Comparison of ENCODE assay signal across 1 cellular context in genomic region chr6:37210313-37210898, GRCh38.
TF ChIP-seq lines count a peak whose summit lies in the region.

No MANE protein-coding gene starts in this region.

TF ChIP-seq in K562, 482 proteins besides CTCF, POLR2A, EP300 and RAD21 (continued from another document and continues in another):
- TF ChIP-seq ATF3 (IDR thresholded peaks at IDR 0.05) = 0 out of 2 replicates have a peak, but pooled peaks have one; percentile 13
- TF ChIP-seq ATF3 (CRISPR knock-in tag; conservative IDR thresholded peaks at IDR 0.05) = peak; percentile 17; the same call in 1 of the 2 replicates
- TF ChIP-seq SMC3 (conservative IDR thresholded peaks at IDR 0.05; ENCODE audit: insufficient read depth, low read depth, low read length) = peak; percentile 99
- peak in 1 of 2 experiments; percentile 53; a peak in 3 of 4 replicates for TF ChIP-seq KDM1A (IDR thresholded peaks at IDR 0.05)
- TF ChIP-seq CTBP1 (IDR thresholded peaks at IDR 0.05; ENCODE audit: borderline replicate concordance) = peak; percentile 77
- TF ChIP-seq ZNF639 (CRISPR knock-in tag; conservative IDR thresholded peaks at IDR 0.05 in 1 of 2, IDR thresholded peaks at IDR 0.05 in 1 of 2) = peak in 1 of 2 experiments; percentile 30; a peak in 1 of 4 replicates
- peak in 1 of 2 experiments; percentile 43; a peak in 1 of 4 replicates for TF ChIP-seq HDAC1 (IDR thresholded peaks at IDR 0.05)
- no peak for TF ChIP-seq MGA (IDR thresholded peaks at IDR 0.05)
- peak; percentile 98 for TF ChIP-seq BRD9 (IDR thresholded peaks at IDR 0.05; ENCODE audit: low read depth, partially characterized antibody)
- peak; percentile 51; the same call in 1 of the 2 replicates for TF ChIP-seq TOE1 (IDR thresholded peaks at IDR 0.05; ENCODE audit: borderline replicate concordance)
- TF ChIP-seq TOE1 (CRISPR knock-in tag; IDR thresholded peaks at IDR 0.05; ENCODE audit: borderline replicate concordance, low read depth) = no peak
- TF ChIP-seq NR4A1 (CRISPR knock-in tag; IDR thresholded peaks at IDR 0.05) = no peak
- peak; percentile 75; the same call in 1 of the 2 replicates for TF ChIP-seq NR4A1 (tag; IDR thresholded peaks at IDR 0.05)
- peak; percentile 39; the same call in 1 of the 2 replicates for TF ChIP-seq DMBX1 (CRISPR knock-in tag; IDR thresholded peaks at IDR 0.05; ENCODE audit: borderline replicate concordance)
- TF ChIP-seq E2F4 (CRISPR knock-in tag; IDR thresholded peaks at IDR 0.05; ENCODE audit: low read depth) = no peak
- TF ChIP-seq NFIC (IDR thresholded peaks at IDR 0.05) = peak; percentile 50; the same call in 1 of the 2 replicates
- TF ChIP-seq ZNF263 (CRISPR knock-in tag; IDR thresholded peaks at IDR 0.05; ENCODE audit: borderline replicate concordance) = peak; percentile 26; the same call in 1 of the 2 replicates
- no peak; the same call in none of the 2 replicates for TF ChIP-seq FOXP1 (CRISPR knock-in tag; IDR thresholded peaks at IDR 0.05)
- no peak for TF ChIP-seq XRCC3 (IDR thresholded peaks at IDR 0.05)
- TF ChIP-seq FOXK2 (conservative IDR thresholded peaks at IDR 0.05 in 1 of 2, IDR thresholded peaks at IDR 0.05 in 1 of 2; ENCODE audit: low read depth in 2 of 2) = 0 out of 4 replicates have a peak, but pooled peaks of 1 of the 2 experiments have one; percentile 17
- TF ChIP-seq TAF1 (IDR thresholded peaks at IDR 0.05; ENCODE audit: control insufficient read depth, extremely low read depth, insufficient read depth, low read length, severe bottlenecking) = no peak
- peak; percentile 26; the same call in 1 of the 2 replicates for TF ChIP-seq EP400 (IDR thresholded peaks at IDR 0.05)
- TF ChIP-seq HDAC8 (tag; IDR thresholded peaks at IDR 0.05) = 0 out of 2 replicates have a peak, but pooled peaks have one; percentile 45
- peak; percentile 81 for TF ChIP-seq SP1 (CRISPR knock-in tag; IDR thresholded peaks at IDR 0.05)
- peak; percentile 49; the same call in 1 of the 2 replicates for TF ChIP-seq TCF3 (CRISPR knock-in tag; IDR thresholded peaks at IDR 0.05)
- peak; percentile 75 for TF ChIP-seq ZBTB33 (CRISPR knock-in tag; IDR thresholded peaks at IDR 0.05)
- peak; percentile 93 for TF ChIP-seq MEIS2 (IDR thresholded peaks at IDR 0.05; ENCODE audit: partially characterized antibody)
- TF ChIP-seq ZNF766 (CRISPR knock-in tag; conservative IDR thresholded peaks at IDR 0.05) = peak; percentile 73; the same call in 1 of the 2 replicates
- 0 out of 2 replicates have a peak, but pooled peaks have one; percentile 9 for TF ChIP-seq KLF6 (CRISPR knock-in tag; IDR thresholded peaks at IDR 0.05; ENCODE audit: borderline replicate concordance)
- TF ChIP-seq MLLT1 (IDR thresholded peaks at IDR 0.05) = peak in 1 of 2 experiments; percentile 66; a peak in 1 of 4 replicates
- TF ChIP-seq ZNF79 (CRISPR knock-in tag; IDR thresholded peaks at IDR 0.05; ENCODE audit: low read depth) = no peak
- peak; percentile 15; the same call in 1 of the 2 replicates for TF ChIP-seq RAD51 (IDR thresholded peaks at IDR 0.05; ENCODE audit: borderline replicate concordance, low read depth)
- 0 out of 2 replicates have a peak, but pooled peaks have one; percentile 38 for TF ChIP-seq TEAD4 (IDR thresholded peaks at IDR 0.05; ENCODE audit: low read length)
- TF ChIP-seq TEAD4 (CRISPR knock-in tag; IDR thresholded peaks at IDR 0.05; ENCODE audit: borderline replicate concordance) = no peak
